Comparison of ENCODE assay signal across 12 cellular contexts in the genomic region with DNA sequence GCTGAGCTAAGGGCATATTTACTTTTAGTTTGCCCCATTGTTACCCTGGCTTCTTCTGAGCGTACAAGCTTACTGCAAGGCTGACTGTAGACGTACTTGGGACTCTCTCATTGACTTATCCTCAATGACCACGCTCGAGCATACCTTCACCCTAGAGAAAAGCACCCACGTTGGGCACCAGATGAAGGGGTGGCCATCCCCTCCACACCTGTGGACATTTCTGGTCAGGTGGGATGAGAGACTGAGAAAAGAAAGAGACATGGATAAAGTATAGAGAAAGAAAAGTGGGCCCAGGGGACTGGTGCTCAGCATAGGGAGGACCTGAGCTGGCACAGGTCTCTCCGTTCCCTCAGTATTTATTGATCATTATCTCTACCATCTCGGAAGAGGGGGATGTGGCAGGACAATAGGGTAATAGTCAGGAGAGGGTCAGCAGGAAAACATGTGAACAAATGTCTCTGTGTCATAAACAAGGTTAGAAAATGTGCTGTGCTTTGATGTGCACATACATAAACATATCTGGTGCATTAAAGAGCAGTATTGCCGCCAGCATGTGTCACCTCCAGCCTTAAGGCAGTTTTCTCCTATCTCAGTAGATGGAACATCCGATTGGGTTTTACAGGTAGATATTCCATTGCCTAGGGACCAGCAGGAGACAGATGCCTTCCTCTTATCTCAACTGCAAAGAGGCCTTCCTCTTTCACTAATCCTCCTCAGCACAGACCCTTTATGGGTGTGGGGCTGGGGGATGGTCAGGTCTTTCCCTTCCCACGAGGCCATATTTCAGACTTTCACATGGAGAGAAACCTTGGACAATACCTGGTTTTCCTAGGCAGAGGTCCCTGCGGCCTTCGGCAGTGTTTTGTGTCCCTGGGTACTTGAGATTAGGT. TPM values are rescaled to one million over a fixed set of nuclear protein-coding genes. Genes with fewer than 3 reads are reported as not detected.
DNase-seq lines count a peak whose midpoint lies in the region; ATAC-seq and TF ChIP-seq lines count a peak whose summit lies in the region.
"Not testable (repeated sequence)": the region's sequence is repeated elsewhere in the genome, so short reads cannot be mapped to it uniquely, and the experiment has no call there.
"Had no signal": no experiment of that assay in that cellular context is flagged by ENCODE, and none has a peak within 500 bp of the region (broad histone marks: within the 10 kb centered on the region; RNA-seq: fewer than 3 reads in every experiment).

No MANE protein-coding gene starts in this region.

- peaks cover 10% of the 10 kb centered on the region for H3K27me3 Mint-ChIP-seq in GM23338 (ENCODE audit: insufficient read depth, low read depth, poor library complexity)
- not testable (repeated sequence) for H3K27me3 Mint-ChIP-seq in endodermal cell (ENCODE audit: insufficient read depth); neural progenitor cell (ENCODE audit: insufficient read depth, low read depth)

- H3K4me2 ChIP-seq in GM23338 (peak overlapping the region; percentile 34), hepatocyte (peak overlapping the region; percentile 16), smooth muscle cell (peak overlapping the region; percentile 44)
- H3K4me2 ChIP-seq in neural progenitor cell, result not testable (repeated sequence)

- not testable (repeated sequence) for H3K4me3 Mint-ChIP-seq in GM23338, neural progenitor cell
- H3K4me3 Mint-ChIP-seq in endodermal cell, result peak overlapping the region; percentile 1

- H3K36me3 Mint-ChIP-seq in GM23338 (ENCODE audit: low read depth); endodermal cell (ENCODE audit: low read depth); neural progenitor cell: not testable (repeated sequence)

- H3K4me1 ChIP-seq in GM23338 (ENCODE audit: insufficient read depth) (peaks cover 22% of the 10 kb centered on the region), endodermal cell (ENCODE audit: control insufficient read depth, insufficient read depth, low read length) (peaks cover 19% of the 10 kb centered on the region)
- H3K4me1 ChIP-seq in hepatocyte (ENCODE audit: insufficient read depth); neural progenitor cell; smooth muscle cell (ENCODE audit: low read depth): not testable (repeated sequence)

- not testable (repeated sequence) for H3K9ac ChIP-seq in endodermal cell (ENCODE audit: extremely low read depth, low read length, poor library complexity, severe bottlenecking); neural progenitor cell; smooth muscle cell (ENCODE audit: low read depth)

- peak overlapping the region; percentile 31; the same call in 1 of the 2 replicates for H3K27ac Mint-ChIP-seq in GM23338
- peak overlapping the region; percentile 55 for H3K27ac Mint-ChIP-seq in endodermal cell
- H3K27ac Mint-ChIP-seq in neural progenitor cell, result not testable (repeated sequence)

- not testable (repeated sequence) for H3K9me3 ChIP-seq in endodermal cell (ENCODE audit: control insufficient read depth, low read length); hepatocyte (ENCODE audit: low read depth); neural progenitor cell (ENCODE audit: low read depth); smooth muscle cell (replicated peaks; ENCODE audit: low read depth)

- WGBS in endodermal cell (ENCODE audit: insufficient coverage in 1 of 2, insufficient read length in 1 of 2), 2 experiments, result 78 to 86% methylated on average over 7 to 11 of the region's 12 CpGs
- 36% methylated on average over 12 of the region's 12 CpGs for WGBS in hepatocyte (ENCODE audit: low lambda C conversion rate, missing lambda C conversion rate)
- WGBS in smooth muscle cell (ENCODE audit: low lambda C conversion rate), result 57% methylated on average over 12 of the region's 12 CpGs

- H4K20me1 ChIP-seq in GM23338 (replicated peaks; ENCODE audit: insufficient read depth); hepatocyte (ENCODE audit: insufficient read depth, poor library complexity, severe bottlenecking); neural progenitor cell (ENCODE audit: low read depth); smooth muscle cell (ENCODE audit: low read depth): not testable (repeated sequence)

- H3K27ac ChIP-seq in C4-2B (peak overlapping the region; percentile 58; the same call in 1 of the 2 replicates), VCaP (peak overlapping the region; percentile 98), hepatocyte (peak overlapping the region; percentile 76), smooth muscle cell (ENCODE audit: low read depth) (peak overlapping the region; percentile 35)
- not testable (repeated sequence) for H3K27ac ChIP-seq in GM23338 (ENCODE audit: low read depth); endodermal cell (ENCODE audit: low read depth, low read length); neural progenitor cell

- H3K27me3 ChIP-seq in GM23338 (ENCODE audit: insufficient read depth); endodermal cell (ENCODE audit: control insufficient read depth, insufficient read depth, low read length, poor library complexity, severe bottlenecking); hepatocyte; neural progenitor cell; smooth muscle cell (ENCODE audit: low read depth): not testable (repeated sequence)

- TF ChIP-seq CTCF in C4-2B (conservative IDR thresholded peaks at IDR 0.05); GM23338 (conservative IDR thresholded peaks at IDR 0.05; ENCODE audit: low read depth in 2 of 2); VCaP (conservative IDR thresholded peaks at IDR 0.05); endodermal cell (conservative IDR thresholded peaks at IDR 0.05); hepatocyte (IDR thresholded peaks at IDR 0.05; ENCODE audit: poor library complexity); neural progenitor cell (IDR thresholded peaks at IDR 0.05); smooth muscle cell (IDR thresholded peaks at IDR 0.05; ENCODE audit: borderline replicate concordance, insufficient read depth, poor library complexity, severe bottlenecking): not testable (repeated sequence)

- H3F3A ChIP-seq in GM23338 (replicated peaks; ENCODE audit: low read depth); neural progenitor cell (ENCODE audit: low read depth); smooth muscle cell (ENCODE audit: low read depth): not testable (repeated sequence)

- not testable (repeated sequence) for H3K79me2 ChIP-seq in GM23338 (replicated peaks; ENCODE audit: insufficient read depth); hepatocyte; neural progenitor cell (ENCODE audit: low read depth); smooth muscle cell (ENCODE audit: low read depth)

- not testable (repeated sequence) for H3K36me3 ChIP-seq in GM23338 (ENCODE audit: insufficient read depth); endodermal cell (ENCODE audit: control insufficient read depth, insufficient read depth, low read length); hepatocyte (replicated peaks; ENCODE audit: insufficient read depth, low read depth); neural progenitor cell; smooth muscle cell (ENCODE audit: low read depth)

- H3K9me2 ChIP-seq in GM23338 (ENCODE audit: insufficient read depth); hepatocyte (replicated peaks; ENCODE audit: insufficient read depth): not testable (repeated sequence)

- not testable (repeated sequence) for DNase-seq in GM23338 (ENCODE audit: low spot score); endodermal cell; hepatocyte (ENCODE audit: low spot score); neural progenitor cell (ENCODE audit: low spot score); smooth muscle cell (lab: John Stamatoyannopoulos, UW; ENCODE audit: unreplicated experiment)
- DNase-seq in NCI-H526 (lab: John Stamatoyannopoulos, UW), result peak; percentile 64 to 71

- not testable (repeated sequence) for H2AFZ ChIP-seq in GM23338; hepatocyte; smooth muscle cell (ENCODE audit: low read depth)
- H2AFZ ChIP-seq in neural progenitor cell (replicated peaks), result peak overlapping the region; percentile 50

- H3K4me1 Mint-ChIP-seq in GM23338 (peaks cover 33% of the 10 kb centered on the region), endodermal cell (peaks cover 74% of the 10 kb centered on the region)
- not testable (repeated sequence) for H3K4me1 Mint-ChIP-seq in neural progenitor cell

- H3K4me3 ChIP-seq in GM23338, result peak overlapping the region; percentile 2; the same call in 1 of the 2 replicates
- peak overlapping the region; percentile 35 for H3K4me3 ChIP-seq in endodermal cell (ENCODE audit: low read length)
- not testable (repeated sequence) for H3K4me3 ChIP-seq in hepatocyte, neural progenitor cell, smooth muscle cell

- not testable (repeated sequence) for ATAC-seq in GM23338

- H3K9me3 Mint-ChIP-seq in GM23338, endodermal cell, neural progenitor cell: not testable (repeated sequence)

RNA-seq across cellular contexts. Expression of a gene that starts 5.6 kb away (rescaled TPM):
- not detected in 2 replicates for total RNA-seq in GM23338 (2014; rRNA removed; shearing (Covaris generic))
- polyA plus RNA-seq in GM23338 (2016; fragmentation: Nextera tagmentation; extraction: Ambion mirVana) (not detected in 2 replicates), hepatocyte (not detected in 2 replicates), smooth muscle cell (not detected in 2 replicates)
- total RNA-seq in endodermal cell (1 to 10 TPM; 2.0 to 2.3 TPM), hepatocyte (0.23 and 0.52 TPM in 2 replicates), neural progenitor cell (ENCODE audit: low replicate concordance) (not detected in 2 replicates), smooth muscle cell (not detected in 2 replicates)
- 0.68 TPM for polyA plus RNA-seq in endodermal cell (2013, experiment 1 of 2)
- polyA plus RNA-seq in endodermal cell (2013, experiment 2 of 2), result 0.54 TPM
- total RNA-seq: A673; CD8-positive, alpha-beta memory T cell; GM23248 had no signal
- polyA plus RNA-seq: BJ; CD8-positive, alpha-beta memory T cell; GM23248 had no signal

RNA-seq across cellular contexts. Expression of a gene that starts 56.3 kb away (rescaled TPM):
- 1.8 and 2.7 TPM in 2 replicates for total RNA-seq in GM23338 (2014; rRNA removed; shearing (Covaris generic))
- 4.0 and 4.9 TPM in 2 replicates for polyA plus RNA-seq in GM23338 (2016; fragmentation: Nextera tagmentation; extraction: Ambion mirVana)
- total RNA-seq in endodermal cell, result 1,000 to 10,000 TPM in 1 of 2 donors, 100 to 1,000 TPM in 1; 123 to 1,051 TPM
- 161 TPM for polyA plus RNA-seq in endodermal cell (2013, experiment 1 of 2)
- polyA plus RNA-seq in endodermal cell (2013, experiment 2 of 2), result 92.8 TPM
- total RNA-seq in hepatocyte, result 5.7 and 13.6 TPM in 2 replicates
- 10.8 and 12.8 TPM in 2 replicates for polyA plus RNA-seq in hepatocyte
- not detected in 2 replicates for total RNA-seq in neural progenitor cell (ENCODE audit: low replicate concordance)
- 1.3 and 9.3 TPM in 2 replicates for total RNA-seq in smooth muscle cell
- polyA plus RNA-seq in smooth muscle cell, result 1.9 and 27.7 TPM in 2 replicates
- total RNA-seq: A673; CD8-positive, alpha-beta memory T cell; GM23248 had no signal
- polyA plus RNA-seq: BJ; CD8-positive, alpha-beta memory T cell; GM23248 had no signal

RNA-seq across cellular contexts. Expression of a gene that starts 56.7 kb away (rescaled TPM):
- 51.8 and 70.7 TPM in 2 replicates for total RNA-seq in GM23338 (2014; rRNA removed; shearing (Covaris generic))
- 71.5 and 72.9 TPM in 2 replicates for polyA plus RNA-seq in GM23338 (2016; fragmentation: Nextera tagmentation; extraction: Ambion mirVana)
- 100 to 1,000 TPM; 131 to 177 TPM for total RNA-seq in endodermal cell
- 161 TPM for polyA plus RNA-seq in endodermal cell (2013, experiment 1 of 2)
- 145 TPM for polyA plus RNA-seq in endodermal cell (2013, experiment 2 of 2)
- total RNA-seq in hepatocyte, result 881 and 921 TPM in 2 replicates
- 2,777 and 2,850 TPM in 2 replicates for polyA plus RNA-seq in hepatocyte
- total RNA-seq in neural progenitor cell (ENCODE audit: low replicate concordance), result 20.8 and 58.0 TPM in 2 replicates
- 146 and 170 TPM in 2 replicates for total RNA-seq in smooth muscle cell
- polyA plus RNA-seq in smooth muscle cell, result 338 and 410 TPM in 2 replicates
